ENCODE assay signal across 2 cellular contexts in the genomic region with DNA sequence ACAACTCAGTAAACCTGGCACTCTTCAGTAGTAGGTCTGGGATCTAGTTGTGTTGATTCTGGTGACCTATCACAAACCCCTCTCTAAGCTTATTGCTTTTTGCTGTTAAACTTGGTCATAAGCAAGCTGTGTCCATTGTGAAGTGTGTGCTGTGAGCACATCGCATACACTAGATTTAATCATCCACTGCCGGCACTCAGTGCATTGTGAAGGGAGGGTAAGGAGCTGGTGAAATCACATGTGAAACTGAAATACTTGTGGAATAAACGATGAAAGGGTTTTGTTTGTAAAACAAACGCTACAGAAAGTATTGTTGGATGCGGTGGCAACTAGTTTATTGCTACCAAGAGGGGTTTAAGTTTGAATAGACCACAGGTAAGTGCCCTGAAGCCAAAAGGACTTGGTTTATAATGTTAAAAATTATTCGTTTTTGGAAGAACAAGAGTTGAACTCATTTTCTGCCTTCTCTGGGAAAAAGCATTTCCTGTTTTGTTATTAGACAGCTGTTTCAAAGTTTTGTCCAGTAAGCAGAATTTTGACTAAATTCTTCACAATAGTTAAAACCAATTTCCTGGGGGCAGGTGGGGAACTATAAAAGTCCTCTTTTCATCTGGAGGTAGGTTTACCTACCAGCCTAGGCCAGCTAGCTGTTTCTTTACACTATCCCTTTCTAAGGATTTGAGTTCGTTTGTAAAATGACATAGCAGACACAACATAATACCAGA.
TF ChIP-seq lines count a peak whose summit lies in the region.

No MANE protein-coding gene starts in this region.

TF ChIP-seq in GM23338, 12 proteins besides CTCF, POLR2A, EP300 and RAD21 (continued from another document):
- TF ChIP-seq, protein P1, sequence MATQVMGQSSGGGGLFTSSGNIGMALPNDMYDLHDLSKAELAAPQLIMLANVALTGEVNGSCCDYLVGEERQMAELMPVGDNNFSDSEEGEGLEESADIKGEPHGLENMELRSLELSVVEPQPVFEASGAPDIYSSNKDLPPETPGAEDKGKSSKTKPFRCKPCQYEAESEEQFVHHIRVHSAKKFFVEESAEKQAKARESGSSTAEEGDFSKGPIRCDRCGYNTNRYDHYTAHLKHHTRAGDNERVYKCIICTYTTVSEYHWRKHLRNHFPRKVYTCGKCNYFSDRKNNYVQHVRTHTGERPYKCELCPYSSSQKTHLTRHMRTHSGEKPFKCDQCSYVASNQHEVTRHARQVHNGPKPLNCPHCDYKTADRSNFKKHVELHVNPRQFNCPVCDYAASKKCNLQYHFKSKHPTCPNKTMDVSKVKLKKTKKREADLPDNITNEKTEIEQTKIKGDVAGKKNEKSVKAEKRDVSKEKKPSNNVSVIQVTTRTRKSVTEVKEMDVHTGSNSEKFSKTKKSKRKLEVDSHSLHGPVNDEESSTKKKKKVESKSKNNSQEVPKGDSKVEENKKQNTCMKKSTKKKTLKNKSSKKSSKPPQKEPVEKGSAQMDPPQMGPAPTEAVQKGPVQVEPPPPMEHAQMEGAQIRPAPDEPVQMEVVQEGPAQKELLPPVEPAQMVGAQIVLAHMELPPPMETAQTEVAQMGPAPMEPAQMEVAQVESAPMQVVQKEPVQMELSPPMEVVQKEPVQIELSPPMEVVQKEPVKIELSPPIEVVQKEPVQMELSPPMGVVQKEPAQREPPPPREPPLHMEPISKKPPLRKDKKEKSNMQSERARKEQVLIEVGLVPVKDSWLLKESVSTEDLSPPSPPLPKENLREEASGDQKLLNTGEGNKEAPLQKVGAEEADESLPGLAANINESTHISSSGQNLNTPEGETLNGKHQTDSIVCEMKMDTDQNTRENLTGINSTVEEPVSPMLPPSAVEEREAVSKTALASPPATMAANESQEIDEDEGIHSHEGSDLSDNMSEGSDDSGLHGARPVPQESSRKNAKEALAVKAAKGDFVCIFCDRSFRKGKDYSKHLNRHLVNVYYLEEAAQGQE (IDR thresholded peaks at IDR 0.05; ENCODE audit: unreplicated experiment): no peak

TF ChIP-seq in WTC11, 78 proteins besides CTCF, POLR2A, EP300 and RAD21 (continued from another document):
- TF ChIP-seq, protein P2, sequence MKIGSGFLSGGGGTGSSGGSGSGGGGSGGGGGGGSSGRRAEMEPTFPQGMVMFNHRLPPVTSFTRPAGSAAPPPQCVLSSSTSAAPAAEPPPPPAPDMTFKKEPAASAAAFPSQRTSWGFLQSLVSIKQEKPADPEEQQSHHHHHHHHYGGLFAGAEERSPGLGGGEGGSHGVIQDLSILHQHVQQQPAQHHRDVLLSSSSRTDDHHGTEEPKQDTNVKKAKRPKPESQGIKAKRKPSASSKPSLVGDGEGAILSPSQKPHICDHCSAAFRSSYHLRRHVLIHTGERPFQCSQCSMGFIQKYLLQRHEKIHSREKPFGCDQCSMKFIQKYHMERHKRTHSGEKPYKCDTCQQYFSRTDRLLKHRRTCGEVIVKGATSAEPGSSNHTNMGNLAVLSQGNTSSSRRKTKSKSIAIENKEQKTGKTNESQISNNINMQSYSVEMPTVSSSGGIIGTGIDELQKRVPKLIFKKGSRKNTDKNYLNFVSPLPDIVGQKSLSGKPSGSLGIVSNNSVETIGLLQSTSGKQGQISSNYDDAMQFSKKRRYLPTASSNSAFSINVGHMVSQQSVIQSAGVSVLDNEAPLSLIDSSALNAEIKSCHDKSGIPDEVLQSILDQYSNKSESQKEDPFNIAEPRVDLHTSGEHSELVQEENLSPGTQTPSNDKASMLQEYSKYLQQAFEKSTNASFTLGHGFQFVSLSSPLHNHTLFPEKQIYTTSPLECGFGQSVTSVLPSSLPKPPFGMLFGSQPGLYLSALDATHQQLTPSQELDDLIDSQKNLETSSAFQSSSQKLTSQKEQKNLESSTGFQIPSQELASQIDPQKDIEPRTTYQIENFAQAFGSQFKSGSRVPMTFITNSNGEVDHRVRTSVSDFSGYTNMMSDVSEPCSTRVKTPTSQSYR (CRISPR knock-in tag; IDR thresholded peaks at IDR 0.05): no peak
- TF ChIP-seq, protein P3, sequence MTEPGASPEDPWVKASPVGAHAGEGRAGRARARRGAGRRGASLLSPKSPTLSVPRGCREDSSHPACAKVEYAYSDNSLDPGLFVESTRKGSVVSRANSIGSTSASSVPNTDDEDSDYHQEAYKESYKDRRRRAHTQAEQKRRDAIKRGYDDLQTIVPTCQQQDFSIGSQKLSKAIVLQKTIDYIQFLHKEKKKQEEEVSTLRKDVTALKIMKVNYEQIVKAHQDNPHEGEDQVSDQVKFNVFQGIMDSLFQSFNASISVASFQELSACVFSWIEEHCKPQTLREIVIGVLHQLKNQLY (CRISPR knock-in tag; IDR thresholded peaks at IDR 0.05): no peak
- no peak for TF ChIP-seq ZBTB21 (CRISPR knock-in tag; IDR thresholded peaks at IDR 0.05; ENCODE audit: borderline replicate concordance)
